ENCODE assay signal across 8 cellular contexts in the genomic region with DNA sequence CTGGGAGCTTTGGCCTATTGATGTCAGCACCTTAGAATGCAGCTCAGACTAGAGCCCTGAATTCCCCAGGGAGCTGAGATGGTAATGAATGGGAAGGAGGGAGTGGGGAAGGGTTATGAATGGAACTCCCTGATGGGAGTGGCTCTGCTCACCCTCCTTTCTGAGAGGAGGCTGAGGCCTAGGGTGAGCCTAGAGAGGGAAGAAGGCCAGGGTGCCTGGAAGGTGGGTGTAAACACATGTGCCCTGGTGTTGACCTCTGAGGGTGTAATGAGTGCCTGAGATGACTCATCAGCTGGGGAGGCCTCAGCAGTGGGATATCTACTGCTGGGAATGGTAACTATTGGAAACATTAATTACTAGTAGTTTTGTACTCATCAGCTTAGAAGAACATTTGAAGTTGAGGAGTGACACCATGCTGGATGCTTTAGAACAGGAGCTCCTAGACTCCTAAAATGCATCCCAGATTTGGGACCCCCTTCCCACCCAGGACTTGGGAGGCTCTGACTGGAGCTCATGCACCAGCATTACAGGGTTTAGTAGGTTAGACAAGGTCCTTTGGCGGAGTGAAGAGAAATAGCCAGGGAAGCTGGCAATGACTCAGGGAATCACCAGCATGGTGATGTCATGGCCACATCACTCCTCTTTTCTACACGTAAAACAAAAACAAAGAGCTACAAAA. TPM values are rescaled to one million over a fixed set of nuclear protein-coding genes. Genes with fewer than 3 reads are reported as not detected.
DNase-seq lines count a peak whose midpoint lies in the region; ATAC-seq and TF ChIP-seq lines count a peak whose summit lies in the region.

No MANE protein-coding gene starts in this region.

- peak overlapping the region in 3 of 4 donors; percentile 27 to 65 (median 43) for H3K27ac ChIP-seq in Peyer's patch

- peak; percentile 33 for ATAC-seq in activated CD8-positive, alpha-beta memory T cell treated with anti-CD3 and anti-CD28 coated beads, Interleukin-2, amount 10 ng/mL, durations not matched to agents 7 days and 5 days
- ATAC-seq in HG03175 (IDR thresholded peaks at IDR 0.05; ENCODE audit: unreplicated experiment) = no peak
- ATAC-seq in HG02840 (IDR thresholded peaks at IDR 0.05; ENCODE audit: low FRiP score, unreplicated experiment) = no peak

- peaks cover 0 to 14% (median 0%) of the 10 kb centered on the region in 4 donors for H3K4me1 ChIP-seq in Peyer's patch

- no peaks in the 10 kb centered on the region for H3K9me3 ChIP-seq in Peyer's patch

- H3K27ac Mint-ChIP-seq in activated CD8-positive, alpha-beta memory T cell treated with anti-CD3 and anti-CD28 coated beads, Interleukin-2, amount 10 ng/mL, durations not matched to agents 7 days and 5 days = peak overlapping the region; percentile 2
- peak overlapping the region; percentile 26 for H3K27ac Mint-ChIP-seq in dendritic cell treated with granulocyte-macrophage colony-stimulating factor and Interleukin-4, amounts not matched to agents 40 ng/mL and 50 ng/mL, for 4 days
- H3K27ac Mint-ChIP-seq in mesothelial cell of epicardium = peak overlapping the region; percentile 89

- CTCF ChIA-PET in activated CD8-positive, alpha-beta memory T cell treated with anti-CD3 and anti-CD28 coated beads, Interleukin-2, amount 10 ng/mL, durations not matched to agents 7 days and 5 days (lab: Charles Lee) = interaction anchor here (0.9 kb wide), 1 partner anchor 19 kb away, joined by 3 read pairs; no protein-coding TSS in a partner anchor

- H3K4me1 Mint-ChIP-seq in activated CD8-positive, alpha-beta memory T cell treated with anti-CD3 and anti-CD28 coated beads, Interleukin-2, amount 10 ng/mL, durations not matched to agents 7 days and 5 days = peaks cover 20% of the 10 kb centered on the region
- peaks cover 34% of the 10 kb centered on the region for H3K4me1 Mint-ChIP-seq in dendritic cell treated with granulocyte-macrophage colony-stimulating factor and Interleukin-4, amounts not matched to agents 40 ng/mL and 50 ng/mL, for 4 days (ENCODE audit: low read depth)
- peaks cover 37% of the 10 kb centered on the region for H3K4me1 Mint-ChIP-seq in mesothelial cell of epicardium

- no peaks in the 10 kb centered on the region for H3K27me3 ChIP-seq in Peyer's patch

- H3K36me3 Mint-ChIP-seq in activated CD8-positive, alpha-beta memory T cell treated with anti-CD3 and anti-CD28 coated beads, Interleukin-2, amount 10 ng/mL, durations not matched to agents 7 days and 5 days = peaks cover 80% of the 10 kb centered on the region
- H3K36me3 Mint-ChIP-seq in dendritic cell treated with granulocyte-macrophage colony-stimulating factor and Interleukin-4, amounts not matched to agents 40 ng/mL and 50 ng/mL, for 4 days (ENCODE audit: low read depth) = peaks cover 100% of the 10 kb centered on the region
- peaks cover 81% of the 10 kb centered on the region for H3K36me3 Mint-ChIP-seq in mesothelial cell of epicardium

- no peaks in the 10 kb centered on the region for H3K27me3 Mint-ChIP-seq in activated CD8-positive, alpha-beta memory T cell treated with anti-CD3 and anti-CD28 coated beads, Interleukin-2, amount 10 ng/mL, durations not matched to agents 7 days and 5 days
- no peaks in the 10 kb centered on the region for H3K27me3 Mint-ChIP-seq in dendritic cell treated with granulocyte-macrophage colony-stimulating factor and Interleukin-4, amounts not matched to agents 40 ng/mL and 50 ng/mL, for 4 days
- H3K27me3 Mint-ChIP-seq in mesothelial cell of epicardium (ENCODE audit: low read depth) = no peaks in the 10 kb centered on the region

- peaks cover 0 to 99% (median 0%) of the 10 kb centered on the region in 3 donors for H3K36me3 ChIP-seq in Peyer's patch

- H3K9me3 Mint-ChIP-seq in activated CD8-positive, alpha-beta memory T cell treated with anti-CD3 and anti-CD28 coated beads, Interleukin-2, amount 10 ng/mL, durations not matched to agents 7 days and 5 days (ENCODE audit: low read depth) = no peaks in the 10 kb centered on the region
- H3K9me3 Mint-ChIP-seq in dendritic cell treated with granulocyte-macrophage colony-stimulating factor and Interleukin-4, amounts not matched to agents 40 ng/mL and 50 ng/mL, for 4 days = no peaks in the 10 kb centered on the region
- no peaks in the 10 kb centered on the region for H3K9me3 Mint-ChIP-seq in mesothelial cell of epicardium

- TF ChIP-seq CTCF in Peyer's patch (IDR thresholded peaks at IDR 0.05) (no peak), mesothelial cell of epicardium (IDR thresholded peaks at IDR 0.05; ENCODE audit: unreplicated experiment) (no peak)

- no peak for DNase-seq in activated CD8-positive, alpha-beta memory T cell treated with anti-CD3 and anti-CD28 coated beads, Interleukin-2, amount 10 ng/mL, durations not matched to agents 7 days and 5 days
- no peak for DNase-seq in activated CD8-positive, alpha-beta memory T cell treated with anti-CD3 and anti-CD28 coated beads, Interleukin-2, amount 50 U/mL, for 48 hours
- no peak for DNase-seq in Peyer's patch
- DNase-seq in mesothelial cell of epicardium (ENCODE audit: low spot score in 2 of 2, unreplicated experiment in 2 of 2) = no peak
- no peak for DNase-seq in midbrain (lab: John Stamatoyannopoulos, UW)

- intact Hi-C loops in dendritic cell treated with granulocyte-macrophage colony-stimulating factor and Interleukin-4, amounts not matched to agents 40 ng/mL and 50 ng/mL, for 4 days (cut with micrococcal nuclease) = no loop called here

- H3K4me3 Mint-ChIP-seq in activated CD8-positive, alpha-beta memory T cell treated with anti-CD3 and anti-CD28 coated beads, Interleukin-2, amount 10 ng/mL, durations not matched to agents 7 days and 5 days = no peak overlapping the region
- H3K4me3 Mint-ChIP-seq in dendritic cell treated with granulocyte-macrophage colony-stimulating factor and Interleukin-4, amounts not matched to agents 40 ng/mL and 50 ng/mL, for 4 days = no peak overlapping the region
- no peak overlapping the region for H3K4me3 Mint-ChIP-seq in mesothelial cell of epicardium

- TF ChIP-seq POLR2A in Peyer's patch (IDR thresholded peaks at IDR 0.05) = no peak

- no peak overlapping the region for H3K4me3 ChIP-seq in Peyer's patch

RNA-seq across cellular contexts. Expression of a gene that starts 16.0 kb away (rescaled TPM):
- 1 to 10 TPM; 8.6 to 9.7 TPM for total RNA-seq in activated CD8-positive, alpha-beta memory T cell treated with anti-CD3 and anti-CD28 coated beads, Interleukin-2, amount 10 ng/mL, durations not matched to agents 7 days and 5 days
- total RNA-seq in Peyer's patch (10 to 100 TPM in 3 of 4 donors, 1 to 10 TPM in 1; 9.9 to 24.5 (median 18.1) TPM), mesothelial cell of epicardium (10.7 to 14.0 TPM (median 13.1 TPM) in 3 replicates)

RNA-seq across cellular contexts. Expression of a gene that starts 54.7 kb away (rescaled TPM):
- total RNA-seq in activated CD8-positive, alpha-beta memory T cell treated with anti-CD3 and anti-CD28 coated beads, Interleukin-2, amount 10 ng/mL, durations not matched to agents 7 days and 5 days = 10 to 100 TPM; 53.1 to 54.9 TPM
- total RNA-seq in Peyer's patch (10 to 100 TPM; 12.4 to 40.3 (median 29.0) TPM), mesothelial cell of epicardium (25.8 to 28.8 TPM (median 28.4 TPM) in 3 replicates)

Comparison
In these comparisons a context has a peak if more than half of its experiments do, and no peak if none do; other contexts are left out.
1. H3K27ac Mint-ChIP-seq: peak in every context shown above with its lines; median percentile 89 in mesothelial cell of epicardium; 26 in dendritic cell treated with granulocyte-macrophage colony-stimulating factor and Interleukin-4, amounts not matched to agents 40 ng/mL and 50 ng/mL, for 4 days; 2 in activated CD8-positive, alpha-beta memory T cell treated with anti-CD3 and anti-CD28 coated beads, Interleukin-2, amount 10 ng/mL, durations not matched to agents 7 days and 5 days.